Comparison of ENCODE assay signal across 19 cellular contexts in the genomic region with DNA sequence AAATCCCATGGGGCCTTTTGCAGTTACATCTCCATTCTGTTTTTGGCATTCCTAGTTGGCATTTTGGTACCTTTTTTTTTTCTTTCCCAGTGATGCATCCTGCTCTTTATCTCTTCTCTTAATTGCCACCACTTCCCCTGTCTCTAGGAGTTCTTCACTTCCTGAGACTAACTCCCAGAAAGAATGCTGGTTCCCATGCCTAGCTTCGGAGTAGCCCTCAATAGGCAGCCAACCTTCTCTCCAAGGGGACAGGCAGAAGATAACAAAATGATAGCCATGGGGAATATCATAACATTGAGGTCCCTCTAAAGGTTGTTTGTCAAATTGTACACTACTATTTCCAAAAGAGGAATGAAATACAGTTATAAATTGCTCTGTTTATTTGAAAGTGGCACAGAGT.
A peak's percentile ranks its signal among the peaks of the same experiment; 100 is the strongest.
DNase-seq lines count a peak whose midpoint lies in the region; ATAC-seq and TF ChIP-seq lines count a peak whose summit lies in the region.
"Had no signal": no experiment of that assay in that cellular context is flagged by ENCODE, and none has a peak within 500 bp of the region (broad histone marks: within the 10 kb centered on the region; RNA-seq: fewer than 3 reads in every experiment).

No MANE protein-coding gene starts in this region.

- H3K79me1 ChIP-seq in mesendoderm (ENCODE audit: low read length), result no peaks in the 10 kb centered on the region

- H2BK5ac ChIP-seq in mesendoderm (ENCODE audit: low read length), result no peak overlapping the region

- peaks cover 5% of the 10 kb centered on the region; the same call in 1 of the 2 replicates for H3K36me3 ChIP-seq in BLaER1
- H3K36me3 ChIP-seq in Caco-2 (ENCODE audit: control insufficient read depth, insufficient read depth, low read length), result no peaks in the 10 kb centered on the region; the same call in 1 of the 2 replicates
- H3K36me3 ChIP-seq in mesendoderm (ENCODE audit: control insufficient read depth, insufficient read depth, low read length), result no peaks in the 10 kb centered on the region
- H3K36me3 ChIP-seq in neural progenitor cell, result no peaks in the 10 kb centered on the region
- no peaks in the 10 kb centered on the region for H3K36me3 ChIP-seq in hepatocyte (replicated peaks; ENCODE audit: insufficient read depth, low read depth)
- H3K36me3 ChIP-seq in colonic mucosa, result no peaks in the 10 kb centered on the region

- H3K4ac ChIP-seq in mesendoderm (ENCODE audit: low read depth, low read length), result no peak overlapping the region

- TSS peak; percentile 15 for BruUV-seq in Caco-2 (replicated peaks; lab: Mats Ljungman, UMichigan)

- intact Hi-C loops in Caco-2 (cut with micrococcal nuclease; ENCODE audit: unreplicated experiment), result loop anchor here (10.0 kb wide), 1 partner anchor 378 kb away; no protein-coding TSS in a partner anchor
- intact Hi-C loops in colonic mucosa (cut with DNase I), result no loop called here

- H2BK120ac ChIP-seq in mesendoderm (ENCODE audit: low read depth, low read length), result no peak overlapping the region

- H4K8ac ChIP-seq in mesendoderm (ENCODE audit: low read depth, low read length), result no peak overlapping the region

- H3K27me3 Mint-ChIP-seq in Caco-2 (ENCODE audit: insufficient read depth, unreplicated experiment) (no peaks in the 10 kb centered on the region), neural progenitor cell (ENCODE audit: insufficient read depth, low read depth) (no peaks in the 10 kb centered on the region)
- H3K27me3 Mint-ChIP-seq: CD4-positive, CD25-positive, alpha-beta regulatory T cell had no signal

- no peaks in the 10 kb centered on the region for H3K9me3 Mint-ChIP-seq in Caco-2 (ENCODE audit: unreplicated experiment)
- peaks cover 7% of the 10 kb centered on the region for H3K9me3 Mint-ChIP-seq in neural progenitor cell
- H3K9me3 Mint-ChIP-seq: CD8-positive, alpha-beta T cell had no signal

- H3K27ac ChIP-seq in BLaER1, result no peak overlapping the region
- peak overlapping the region; percentile 73 for H3K27ac ChIP-seq in VCaP
- no peak overlapping the region for H3K27ac ChIP-seq in mesendoderm (ENCODE audit: low read depth, low read length)
- no peak overlapping the region for H3K27ac ChIP-seq in neural progenitor cell
- no peak overlapping the region for H3K27ac ChIP-seq in hepatocyte
- H3K27ac ChIP-seq in colonic mucosa, result no peak overlapping the region
- H3K27ac ChIP-seq: C4-2B, GM23248 had no signal

- H3K9me2 ChIP-seq in hepatocyte (replicated peaks; ENCODE audit: insufficient read depth), result no peaks in the 10 kb centered on the region

- no peak overlapping the region for H3K23ac ChIP-seq in mesendoderm (ENCODE audit: low read length)

- H3K4me2 ChIP-seq in BLaER1, result 0 out of 2 replicates have a peak overlapping the region, but pooled peaks have one; percentile 21
- H3K4me2 ChIP-seq in mesendoderm (ENCODE audit: low read length), result no peak overlapping the region
- no peak overlapping the region for H3K4me2 ChIP-seq in neural progenitor cell
- no peak overlapping the region for H3K4me2 ChIP-seq in hepatocyte

- H4K20me1 ChIP-seq in BLaER1, result no peaks in the 10 kb centered on the region
- no peaks in the 10 kb centered on the region for H4K20me1 ChIP-seq in neural progenitor cell (ENCODE audit: low read depth)
- no peaks in the 10 kb centered on the region for H4K20me1 ChIP-seq in hepatocyte (ENCODE audit: insufficient read depth, poor library complexity, severe bottlenecking)

- H3K27me3 ChIP-seq in BLaER1 (no peaks in the 10 kb centered on the region), Caco-2 (replicated peaks; ENCODE audit: control insufficient read depth, insufficient read depth, low read length) (no peaks in the 10 kb centered on the region), mesendoderm (ENCODE audit: insufficient read depth, low read length, poor library complexity) (no peaks in the 10 kb centered on the region), neural progenitor cell (no peaks in the 10 kb centered on the region), hepatocyte (no peaks in the 10 kb centered on the region), colonic mucosa (no peaks in the 10 kb centered on the region)

- H3K9me3 ChIP-seq in BLaER1 (no peaks in the 10 kb centered on the region), Caco-2 (no peaks in the 10 kb centered on the region), neural progenitor cell (ENCODE audit: low read depth) (no peaks in the 10 kb centered on the region), hepatocyte (ENCODE audit: low read depth) (no peaks in the 10 kb centered on the region), colonic mucosa (no peaks in the 10 kb centered on the region)

- H3K4me1 Mint-ChIP-seq in Caco-2 (ENCODE audit: low read depth, unreplicated experiment) (peaks cover 19% of the 10 kb centered on the region), neural progenitor cell (peaks cover under 1% of the 10 kb centered on the region)
- H3K4me1 Mint-ChIP-seq: CD4-positive, CD25-positive, alpha-beta regulatory T cell had no signal

- WGBS in mesendoderm (ENCODE audit: extremely low coverage, insufficient coverage, low lambda C conversion rate), result no CpG with 5 or more reads among the region's 1 CpG
- WGBS in hepatocyte (ENCODE audit: low lambda C conversion rate, missing lambda C conversion rate), result 79% methylated on average over 1 of the region's 1 CpG

- no peak overlapping the region for H3K9ac ChIP-seq in BLaER1
- no peak overlapping the region for H3K9ac ChIP-seq in mesendoderm (ENCODE audit: low read length)
- H3K9ac ChIP-seq in neural progenitor cell, result no peak overlapping the region
- no peak overlapping the region for H3K9ac ChIP-seq in colonic mucosa (ENCODE audit: low read depth in 2 of 2, low read length in 2 of 2)
- H3K9ac ChIP-seq: GM23248 had no signal

- no peak overlapping the region for H2AFZ ChIP-seq in neural progenitor cell (replicated peaks)
- H2AFZ ChIP-seq in hepatocyte, result no peak overlapping the region
- H2AFZ ChIP-seq: GM23248 had no signal

- no peak overlapping the region for H3K56ac ChIP-seq in mesendoderm (ENCODE audit: low read length)

- no peak for ATAC-seq in GM19351 (IDR thresholded peaks at IDR 0.05; ENCODE audit: unreplicated experiment)
- ATAC-seq: CD8-positive, alpha-beta T cell; GM12878 had no signal

- TF ChIP-seq CTCF in Caco-2 (IDR thresholded peaks at IDR 0.05; ENCODE audit: insufficient read depth in 1 of 2, low read depth in 1 of 2, low read length in 1 of 2, severe bottlenecking in 1 of 2, unreplicated experiment in 1 of 2) (no peak), VCaP (conservative IDR thresholded peaks at IDR 0.05) (no peak), neural progenitor cell (IDR thresholded peaks at IDR 0.05) (no peak), hepatocyte (IDR thresholded peaks at IDR 0.05; ENCODE audit: poor library complexity) (no peak), colonic mucosa (IDR thresholded peaks at IDR 0.05) (no peak)

- CTCF ChIA-PET in Caco-2 (lab: Charles Lee), result no interaction called here

- H3K4me3 Mint-ChIP-seq in Caco-2 (ENCODE audit: unreplicated experiment), result no peak overlapping the region
- no peak overlapping the region for H3K4me3 Mint-ChIP-seq in neural progenitor cell
- H3K4me3 Mint-ChIP-seq: CD4-positive, CD25-positive, alpha-beta regulatory T cell; CD8-positive, alpha-beta T cell had no signal

- H4K5ac ChIP-seq in mesendoderm (ENCODE audit: low read length), result no peak overlapping the region

- DNase-seq in Caco-2, result no peak
- peak; percentile 56 for DNase-seq in mesendoderm
- DNase-seq in neural progenitor cell (ENCODE audit: low spot score), result no peak
- no peak for DNase-seq in hepatocyte (ENCODE audit: low spot score)
- DNase-seq in colonic mucosa, result no peak
- DNase-seq: CD4-positive, CD25-positive, alpha-beta regulatory T cell; CD8-positive, alpha-beta T cell; DMS 273 treated with DMSO at 0.1 percent for 48 hours; DMS79; EL; GDM1; GM23248; H7; HCEC 1CT had no signal

- H3F3A ChIP-seq in neural progenitor cell (ENCODE audit: low read depth), result no peaks in the 10 kb centered on the region

- POLR2A ChIA-PET in Caco-2 (lab: Charles Lee), result no interaction called here

- H3K27ac Mint-ChIP-seq in Caco-2 (ENCODE audit: unreplicated experiment) (no peak overlapping the region), neural progenitor cell (no peak overlapping the region)
- H3K27ac Mint-ChIP-seq: CD4-positive, CD25-positive, alpha-beta regulatory T cell; CD8-positive, alpha-beta T cell had no signal

- H3K18ac ChIP-seq in mesendoderm (ENCODE audit: low read length), result no peak overlapping the region

- H3K4me1 ChIP-seq in BLaER1 (peaks cover 10% of the 10 kb centered on the region), Caco-2 (peaks cover 24% of the 10 kb centered on the region), mesendoderm (ENCODE audit: control insufficient read depth, low read depth, low read length) (peaks cover 2% of the 10 kb centered on the region), neural progenitor cell (no peaks in the 10 kb centered on the region), hepatocyte (ENCODE audit: insufficient read depth) (no peaks in the 10 kb centered on the region), colonic mucosa (no peaks in the 10 kb centered on the region)

- no peak overlapping the region for H3K4me3 ChIP-seq in BLaER1
- no peak overlapping the region for H3K4me3 ChIP-seq in Caco-2 (ENCODE audit: low read depth, low read length)
- H3K4me3 ChIP-seq in mesendoderm (ENCODE audit: low read length), result no peak overlapping the region
- H3K4me3 ChIP-seq in neural progenitor cell, result no peak overlapping the region
- no peak overlapping the region for H3K4me3 ChIP-seq in hepatocyte
- H3K4me3 ChIP-seq in colonic mucosa, result no peak overlapping the region
- H3K4me3 ChIP-seq: GM12878, GM23248 had no signal

- H2BK15ac ChIP-seq in mesendoderm (replicated peaks; ENCODE audit: low read depth), result no peak overlapping the region

- H3K36me3 Mint-ChIP-seq in Caco-2 (ENCODE audit: insufficient read depth, unreplicated experiment) (peaks cover 18% of the 10 kb centered on the region), neural progenitor cell (peaks cover 19% of the 10 kb centered on the region)
- H3K36me3 Mint-ChIP-seq: CD4-positive, CD25-positive, alpha-beta regulatory T cell; CD8-positive, alpha-beta T cell had no signal

- H3K79me2 ChIP-seq in mesendoderm (ENCODE audit: control insufficient read depth, insufficient read depth, low read length) (no peaks in the 10 kb centered on the region), neural progenitor cell (ENCODE audit: low read depth) (peaks cover 5% of the 10 kb centered on the region), hepatocyte (no peaks in the 10 kb centered on the region)

- H2AK5ac ChIP-seq in mesendoderm (ENCODE audit: low read length), result no peak overlapping the region
